In the genomic region with DNA sequence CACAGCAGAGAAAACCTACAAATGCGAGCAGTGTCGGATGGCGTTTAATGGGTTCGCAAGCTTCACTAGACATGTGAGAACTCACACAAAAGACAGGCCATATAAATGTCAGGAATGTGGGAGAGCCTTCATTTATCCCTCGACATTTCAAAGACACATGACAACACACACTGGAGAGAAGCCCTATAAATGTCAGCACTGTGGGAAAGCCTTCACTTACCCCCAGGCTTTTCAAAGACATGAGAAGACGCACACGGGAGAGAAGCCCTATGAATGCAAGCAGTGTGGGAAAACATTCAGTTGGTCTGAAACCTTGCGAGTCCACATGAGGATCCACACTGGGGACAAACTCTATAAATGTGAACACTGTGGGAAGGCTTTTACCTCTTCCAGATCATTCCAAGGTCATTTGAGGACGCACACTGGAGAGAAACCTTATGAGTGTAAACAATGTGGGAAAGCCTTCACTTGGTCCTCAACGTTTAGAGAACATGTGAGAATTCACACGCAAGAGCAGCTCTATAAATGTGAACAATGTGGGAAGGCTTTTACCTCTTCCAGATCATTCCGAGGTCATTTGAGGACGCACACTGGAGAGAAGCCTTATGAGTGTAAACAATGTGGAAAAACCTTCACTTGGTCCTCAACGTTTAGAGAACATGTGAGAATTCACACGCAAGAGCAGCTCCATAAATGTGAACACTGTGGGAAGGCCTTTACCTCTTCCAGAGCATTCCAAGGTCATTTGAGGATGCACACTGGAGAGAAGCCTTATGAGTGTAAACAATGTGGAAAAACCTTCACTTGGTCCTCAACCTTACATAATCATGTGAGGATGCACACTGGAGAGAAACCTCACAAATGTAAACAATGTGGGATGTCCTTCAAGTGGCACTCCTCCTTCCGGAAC, we compare ENCODE assay signal across 18 cellular contexts. TPM values are rescaled to one million over a fixed set of nuclear protein-coding genes. Genes with fewer than 3 reads are reported as not detected.
DNase-seq lines count a peak whose midpoint lies in the region; ATAC-seq and TF ChIP-seq lines count a peak whose summit lies in the region.
"Had no signal": no experiment of that assay in that cellular context is flagged by ENCODE, and none has a peak within 500 bp of the region (broad histone marks: within the 10 kb centered on the region; RNA-seq: fewer than 3 reads in every experiment).

No MANE protein-coding gene starts in this region.

- H3K9me3 ChIP-seq in BLaER1: peaks cover 89% of the 10 kb centered on the region
- peaks cover 43% of the 10 kb centered on the region for H3K9me3 ChIP-seq in Panc1 (ENCODE audit: control insufficient read depth, insufficient read depth, low read depth, low read length)
- H3K9me3 ChIP-seq in trophoblast cell (ENCODE audit: insufficient read depth, low read depth, low read length): peaks cover 8% of the 10 kb centered on the region

- CTCF ChIA-PET in Panc1 (lab: Charles Lee): no interaction called here
- CTCF ChIA-PET in GM10248 (lab: Yijun Ruan, JAX): no interaction called here

- no peak overlapping the region for H3K9ac ChIP-seq in BLaER1
- H3K9ac ChIP-seq in trophoblast cell (ENCODE audit: low read length): no peak overlapping the region
- H3K9ac ChIP-seq: KMS-11 had no signal

- H4K8ac ChIP-seq in trophoblast cell (ENCODE audit: low read depth, low read length): no peak overlapping the region

- H3K4me3 Mint-ChIP-seq in endothelial cell (ENCODE audit: unreplicated experiment): peak overlapping the region; percentile 73
- H3K4me3 Mint-ChIP-seq: CD14-positive monocyte had no signal

- in situ Hi-C loops in Panc1 (cut with HindIII; ENCODE audit: low pct_unique_long_range_greater_than_20kb, low sequenced_read_pairs): no loop called here

- no peaks in the 10 kb centered on the region; the same call in 1 of the 2 replicates for H4K20me1 ChIP-seq in BLaER1

- peaks cover 89% of the 10 kb centered on the region for H3K36me3 ChIP-seq in BLaER1
- H3K36me3 ChIP-seq in Panc1 (ENCODE audit: control insufficient read depth, insufficient read depth, low read length): peaks cover 8% of the 10 kb centered on the region
- peaks cover 12 to 16% of the 10 kb centered on the region in 2 experiments for H3K36me3 ChIP-seq in trophoblast cell (ENCODE audit: control insufficient read depth in 1 of 2, insufficient read depth in 2 of 2, low read length in 2 of 2)

- H3K27me3 ChIP-seq in BLaER1 (no peaks in the 10 kb centered on the region), Panc1 (ENCODE audit: control insufficient read depth, insufficient read depth, low read length) (no peaks in the 10 kb centered on the region), trophoblast cell (ENCODE audit: insufficient read depth, low read length) (no peaks in the 10 kb centered on the region)

- H3K4me1 Mint-ChIP-seq in endothelial cell (ENCODE audit: unreplicated experiment): no peaks in the 10 kb centered on the region
- H3K4me1 Mint-ChIP-seq: CD14-positive monocyte had no signal

- no peak overlapping the region for H3K18ac ChIP-seq in trophoblast cell (ENCODE audit: low read length)

- intact Hi-C loops in Panc1 (cut with micrococcal nuclease; ENCODE audit: unreplicated experiment): no loop called here

- peaks cover 10% of the 10 kb centered on the region for H3K9me3 Mint-ChIP-seq in endothelial cell (ENCODE audit: unreplicated experiment)

- DNase-seq in Panc1 (ENCODE audit: low read depth, low spot score) (no peak), endothelial cell (ENCODE audit: low spot score) (no peak), GM10248 (ENCODE audit: extremely low spot score) (no peak), trophoblast cell (no peak)
- DNase-seq: COR-L47, DMS153, EL, NCI-H1436 treated with DMSO at 0.1 percent for 48 hours, NCI-H2029 treated with DMSO at 0.1 percent for 48 hours, NCI-H2171 treated with DMSO at 0.1 percent for 48 hours, NCI-H446 treated with DMSO at 0.1 percent for 48 hours, NCI-H82, PC-9 had no signal

- no peaks in the 10 kb centered on the region for H3K27me3 Mint-ChIP-seq in endothelial cell (ENCODE audit: unreplicated experiment)

- no peak overlapping the region for H2AK5ac ChIP-seq in trophoblast cell (ENCODE audit: low read length)

- TF ChIP-seq CTCF in Panc1 (IDR thresholded peaks at IDR 0.05) (no peak), endothelial cell (IDR thresholded peaks at IDR 0.05; ENCODE audit: unreplicated experiment) (no peak), GM10248 (IDR thresholded peaks at IDR 0.05; ENCODE audit: control extremely low read depth, extremely low read depth, low read depth, missing control alignments) (no peak)

- POLR2A ChIA-PET in Panc1 (lab: Charles Lee): no interaction called here
- POLR2A ChIA-PET in GM10248 (lab: Yijun Ruan, JAX): no interaction called here

- H3K4me1 ChIP-seq in BLaER1 (peaks cover 17% of the 10 kb centered on the region), Panc1 (ENCODE audit: control insufficient read depth, insufficient read depth, low read length) (no peaks in the 10 kb centered on the region), trophoblast cell (ENCODE audit: control insufficient read depth in 1 of 2, insufficient read depth in 2 of 2, low read length in 2 of 2) (no peaks in the 10 kb centered on the region)
- H3K4me1 ChIP-seq: HAP-1 had no signal

- BruUV-seq in Panc1 (replicated peaks; lab: Mats Ljungman, UMichigan): TSS peak; percentile 53

- no peak overlapping the region for H2BK12ac ChIP-seq in trophoblast cell (ENCODE audit: low read length)

- H4K91ac ChIP-seq in trophoblast cell (ENCODE audit: low read depth, low read length): no peak overlapping the region

- H2BK120ac ChIP-seq in trophoblast cell (ENCODE audit: insufficient read depth, low read length, poor library complexity): no peak overlapping the region

- H3K4me3 ChIP-seq in BLaER1: peak overlapping the region; percentile 47
- no peak overlapping the region for H3K4me3 ChIP-seq in Panc1 (ENCODE audit: low read depth in 2 of 2, low read length in 2 of 2)
- H3K4me3 ChIP-seq in trophoblast cell (ENCODE audit: low read depth, low read length): no peak overlapping the region
- H3K4me3 ChIP-seq: HAP-1, PC-9 had no signal

- no peak overlapping the region for H3K14ac ChIP-seq in trophoblast cell (ENCODE audit: low read length)

- no peak overlapping the region for H3K27ac ChIP-seq in BLaER1
- H3K27ac ChIP-seq in Panc1 (ENCODE audit: low read length): no peak overlapping the region
- no peak overlapping the region for H3K27ac ChIP-seq in trophoblast cell (ENCODE audit: low read depth, low read length)
- H3K27ac ChIP-seq: KMS-11, PC-9 had no signal

- no CpG with 5 or more reads among the region's 16 CpGs for WGBS in trophoblast cell (ENCODE audit: extremely low coverage, insufficient coverage, insufficient read length)

- no peaks in the 10 kb centered on the region for H3K79me2 ChIP-seq in trophoblast cell (ENCODE audit: control insufficient read depth, insufficient read depth, low read length, poor library complexity)

- no peak overlapping the region for H2AFZ ChIP-seq in trophoblast cell (ENCODE audit: insufficient read depth, low read length, poor library complexity)
- H2AFZ ChIP-seq: PC-9 had no signal

- H3K27ac Mint-ChIP-seq in endothelial cell (ENCODE audit: unreplicated experiment): no peak overlapping the region
- H3K27ac Mint-ChIP-seq: CD14-positive monocyte had no signal

- no peak overlapping the region for H2BK5ac ChIP-seq in trophoblast cell (ENCODE audit: low read depth, low read length, poor library complexity)

- peaks cover 26% of the 10 kb centered on the region for H3K36me3 Mint-ChIP-seq in endothelial cell (ENCODE audit: low read depth, unreplicated experiment)

- no peak overlapping the region for H3K23ac ChIP-seq in trophoblast cell (ENCODE audit: low read length)

- H3K4ac ChIP-seq in trophoblast cell (ENCODE audit: low read depth, low read length): no peak overlapping the region

- H3K4me2 ChIP-seq in BLaER1: no peak overlapping the region
- H3K4me2 ChIP-seq in trophoblast cell (ENCODE audit: low read length): no peak overlapping the region
- H3K4me2 ChIP-seq: KMS-11, PC-9 had no signal

- no peaks in the 10 kb centered on the region for H3K79me1 ChIP-seq in trophoblast cell (ENCODE audit: low read length)

- ATAC-seq in Panc1 (no peak), GM18868 (IDR thresholded peaks at IDR 0.05; ENCODE audit: unreplicated experiment) (no peak)

- no peak overlapping the region for H4K12ac ChIP-seq in trophoblast cell (ENCODE audit: low read depth, low read length)

RNA-seq across cellular contexts. Expression of a gene that starts 16.8 kb away (rescaled TPM):
- 4.9 TPM for total RNA-seq in Panc1 (2021; ENCODE audit: unreplicated experiment)
- 2.7 TPM for polyA plus RNA-seq in Panc1 (2012; ENCODE audit: insufficient read length)
- total RNA-seq in endothelial cell (ENCODE audit: unreplicated experiment): 2.2 TPM
- polyA plus RNA-seq in trophoblast cell (2013): 5.2 and 5.6 TPM in 2 replicates

RNA-seq across cellular contexts. Expression of a gene that starts 27.2 kb away (rescaled TPM):
- total RNA-seq in Panc1 (2021; ENCODE audit: unreplicated experiment) (4.5 TPM), endothelial cell (ENCODE audit: unreplicated experiment) (5.5 TPM)
- 2.7 TPM for polyA plus RNA-seq in Panc1 (2012; ENCODE audit: insufficient read length)
- 2.9 TPM in 2 replicates for polyA plus RNA-seq in trophoblast cell (2013)

RNA-seq across cellular contexts. Expression of a gene that starts 50.4 kb away (rescaled TPM):
- total RNA-seq in Panc1 (2021; ENCODE audit: unreplicated experiment) (not detected), endothelial cell (ENCODE audit: unreplicated experiment) (not detected)
- polyA plus RNA-seq in Panc1 (2012; ENCODE audit: insufficient read length): 0.06 TPM
- 0.01 TPM in 2 replicates for polyA plus RNA-seq in trophoblast cell (2013)
- total RNA-seq: PC-9 had no signal
- polyA plus RNA-seq: CD14-positive monocyte had no signal

RNA-seq across cellular contexts. Expression of a gene that starts 59.8 kb away (rescaled TPM):
- 4.0 TPM for total RNA-seq in Panc1 (2021; ENCODE audit: unreplicated experiment)
- 5.4 TPM for polyA plus RNA-seq in Panc1 (2012; ENCODE audit: insufficient read length)
- total RNA-seq in endothelial cell (ENCODE audit: unreplicated experiment): 0.59 TPM
- polyA plus RNA-seq in trophoblast cell (2013): 0.21 and 0.58 TPM in 2 replicates
- polyA plus RNA-seq: CD14-positive monocyte had no signal
